ENCODE assay signal across 1 cellular context in genomic region chr12:100024974-100025555, GRCh38.
TF ChIP-seq lines count a peak whose summit lies in the region.

No MANE protein-coding gene starts in this region.

TF ChIP-seq in GM23338, 12 proteins besides CTCF, POLR2A, EP300 and RAD21 (continued from another document):
- no peak for TF ChIP-seq POLR2AphosphoS5 (IDR thresholded peaks at IDR 0.05; ENCODE audit: low read depth)
- TF ChIP-seq STAT1 (IDR thresholded peaks at IDR 0.05; ENCODE audit: unreplicated experiment) = no peak
- no peak for TF ChIP-seq EZH2phosphoT487 (IDR thresholded peaks at IDR 0.05; ENCODE audit: unreplicated experiment)
- no peak for TF ChIP-seq ETS1 (IDR thresholded peaks at IDR 0.05)
- TF ChIP-seq REST (IDR thresholded peaks at IDR 0.05; ENCODE audit: unreplicated experiment) = no peak
- TF ChIP-seq JUNB (IDR thresholded peaks at IDR 0.05; ENCODE audit: unreplicated experiment) = no peak
- TF ChIP-seq CREB1 (CRISPR knock-in tag; IDR thresholded peaks at IDR 0.05; ENCODE audit: low read depth) = no peak
- TF ChIP-seq EZH2 (IDR thresholded peaks at IDR 0.05; ENCODE audit: low read depth, unreplicated experiment) = no peak
